ENCODE assay signal across 8 cellular contexts in the genomic region with DNA sequence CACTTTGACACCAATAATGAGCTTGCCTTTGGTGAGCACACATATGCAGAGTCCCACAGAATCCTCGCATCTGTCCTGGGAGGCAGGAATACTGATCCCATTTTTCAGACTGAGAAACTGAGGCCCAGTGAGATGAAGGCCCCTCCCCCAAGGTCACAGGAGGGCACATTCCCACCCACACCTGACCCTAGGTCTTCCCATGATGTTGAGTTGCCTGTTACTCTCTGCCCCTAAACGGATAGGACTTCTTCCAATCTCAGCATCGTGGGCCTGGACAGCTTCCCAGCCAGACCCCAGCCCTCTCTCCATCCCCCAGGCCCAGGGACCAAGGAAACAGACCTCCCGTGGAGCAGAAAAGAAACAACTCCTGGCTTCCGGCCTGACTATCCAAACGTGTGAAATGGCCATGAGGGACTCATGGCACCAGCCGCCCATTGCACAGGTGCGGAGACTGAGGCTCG. TPM values are rescaled to one million over a fixed set of nuclear protein-coding genes. Genes with fewer than 3 reads are reported as not detected.
DNase-seq lines count a peak whose midpoint lies in the region; ATAC-seq and TF ChIP-seq lines count a peak whose summit lies in the region.

No MANE protein-coding gene starts in this region.

- H3K4me3 ChIP-seq in DOHH2 (ENCODE audit: low read length) (peak overlapping the region; percentile 93), Karpas-422 (ENCODE audit: low read length) (peak overlapping the region; percentile 94)

- H3K27me3 Mint-ChIP-seq in neural crest cell (ENCODE audit: low read depth) = no peaks in the 10 kb centered on the region

- H3K4me2 ChIP-seq in DOHH2 (ENCODE audit: low read length) (peak overlapping the region; percentile 95), Karpas-422 (ENCODE audit: low read depth, low read length, poor library complexity, severe bottlenecking) (peak overlapping the region; percentile 90)

- peaks cover 22% of the 10 kb centered on the region for H3K4me1 ChIP-seq in DOHH2 (ENCODE audit: control insufficient read depth, low read length)
- peaks cover 21% of the 10 kb centered on the region for H3K4me1 ChIP-seq in Karpas-422 (ENCODE audit: low read length)

- peaks cover 38% of the 10 kb centered on the region for H3K4me1 Mint-ChIP-seq in neural crest cell

- H3K36me3 Mint-ChIP-seq in neural crest cell (ENCODE audit: low read depth) = no peaks in the 10 kb centered on the region

- H3K79me2 ChIP-seq in DOHH2 (ENCODE audit: control insufficient read depth, low read length) (peaks cover 52% of the 10 kb centered on the region), Karpas-422 (ENCODE audit: low read length) (peaks cover 52% of the 10 kb centered on the region)

- no peak overlapping the region for H3K27ac Mint-ChIP-seq in neural crest cell (ENCODE audit: unreplicated experiment)

- peaks cover 12% of the 10 kb centered on the region; the same call in 1 of the 2 replicates for H4K20me1 ChIP-seq in DOHH2 (ENCODE audit: control insufficient read depth, insufficient read depth, low read depth, low read length)
- H4K20me1 ChIP-seq in Karpas-422 (ENCODE audit: insufficient read depth, low read depth, low read length) = peaks cover 8% of the 10 kb centered on the region; the same call in 1 of the 2 replicates

- DNase-seq in Karpas-422 (peak; percentile 72), dermis blood vessel endothelial cell (peak; percentile 17), neural crest cell (ENCODE audit: low read depth, low spot score) (no peak), DMS114 treated with DMSO at 0.1 percent for 48 hours (lab: John Stamatoyannopoulos, UW; ENCODE audit: unreplicated experiment) (no peak), cerebellum (ENCODE audit: low spot score) (no peak), NCI-H187 treated with DMSO at 0.1 percent for 48 hours (lab: John Stamatoyannopoulos, UW) (no peak)

- ATAC-seq in GM21786 (IDR thresholded peaks at IDR 0.05; ENCODE audit: unreplicated experiment) = no peak

- no peaks in the 10 kb centered on the region for H3K9me2 ChIP-seq in DOHH2 (replicated peaks; ENCODE audit: control insufficient read depth, low read length)
- no peaks in the 10 kb centered on the region for H3K9me2 ChIP-seq in Karpas-422 (replicated peaks; ENCODE audit: insufficient read depth, low read length)

- 0 out of 2 replicates have a peak overlapping the region, but pooled peaks have one; percentile 8 for H3K27ac ChIP-seq in DOHH2 (ENCODE audit: low read depth, low read length)
- peak overlapping the region; percentile 49 for H3K27ac ChIP-seq in Karpas-422 (ENCODE audit: low read length)

- H3K9me3 Mint-ChIP-seq in neural crest cell = no peaks in the 10 kb centered on the region

- peak overlapping the region; percentile 81 for H3K9ac ChIP-seq in Karpas-422 (ENCODE audit: low read length)

- no peak for TF ChIP-seq CTCF in DOHH2 (IDR thresholded peaks at IDR 0.05; ENCODE audit: low read depth, low read length, poor library complexity, severe bottlenecking)
- no peak for TF ChIP-seq CTCF in neural crest cell (conservative IDR thresholded peaks at IDR 0.05)

- H3K9me3 ChIP-seq in DOHH2 (ENCODE audit: control insufficient read depth, insufficient read depth, low read length) = no peaks in the 10 kb centered on the region
- no peaks in the 10 kb centered on the region for H3K9me3 ChIP-seq in Karpas-422 (ENCODE audit: low read length)

- H3K36me3 ChIP-seq in DOHH2 (ENCODE audit: control insufficient read depth, low read length) = peaks cover 5% of the 10 kb centered on the region
- H3K36me3 ChIP-seq in Karpas-422 (ENCODE audit: insufficient read depth, low read length) = no peaks in the 10 kb centered on the region

- H3K27me3 ChIP-seq in DOHH2 (ENCODE audit: control insufficient read depth, low read length) = no peaks in the 10 kb centered on the region
- no peaks in the 10 kb centered on the region for H3K27me3 ChIP-seq in Karpas-422 (ENCODE audit: low read length)

- H2AFZ ChIP-seq in Karpas-422 (ENCODE audit: low read length) = no peak overlapping the region

- no peaks in the 10 kb centered on the region for H3F3A ChIP-seq in DOHH2 (ENCODE audit: control insufficient read depth, insufficient read depth)

- peak overlapping the region; percentile 87 for H3K4me3 Mint-ChIP-seq in neural crest cell

RNA-seq across cellular contexts. Expression of gene SH3GLB2, which starts 0.9 kb away (rescaled TPM):
- 42.1 and 76.3 TPM in 2 replicates for total RNA-seq in Karpas-422 (2014; rRNA removed; shearing (Covaris generic); ENCODE audit: low replicate concordance)
- total RNA-seq in dermis blood vessel endothelial cell (60.2 and 70.1 TPM in 2 replicates), neural crest cell (71.7 and 76.1 TPM in 2 replicates), cerebellum (36.7 TPM)

RNA-seq across cellular contexts. Expression of gene MIGA2, which starts 9.2 kb away (rescaled TPM):
- 10.2 and 26.4 TPM in 2 replicates for total RNA-seq in Karpas-422 (2014; rRNA removed; shearing (Covaris generic); ENCODE audit: low replicate concordance)
- 34.4 and 39.5 TPM in 2 replicates for total RNA-seq in dermis blood vessel endothelial cell
- 34.4 and 38.3 TPM in 2 replicates for total RNA-seq in neural crest cell
- total RNA-seq in cerebellum = 14.1 TPM

RNA-seq across cellular contexts. Expression of gene DOLPP1, which starts 53.7 kb away (rescaled TPM):
- 6.7 and 9.1 TPM in 2 replicates for total RNA-seq in Karpas-422 (2014; rRNA removed; shearing (Covaris generic); ENCODE audit: low replicate concordance)
- 10.7 and 15.5 TPM in 2 replicates for total RNA-seq in dermis blood vessel endothelial cell
- total RNA-seq in neural crest cell = 43.1 and 43.9 TPM in 2 replicates
- 12.0 TPM for total RNA-seq in cerebellum

Comparison
In these comparisons a context has a peak if more than half of its experiments do, and no peak if none do; other contexts are left out.
1. DNase-seq: peak in Karpas-422 (single experiment) and dermis blood vessel endothelial cell (single experiment); none in neural crest cell (single experiment), DMS114 treated with DMSO at 0.1 percent for 48 hours (single experiment), cerebellum (single experiment) and NCI-H187 treated with DMSO at 0.1 percent for 48 hours (single experiment).